In genomic region chr1:21814241-21814918, GRCh38 we compare ENCODE assay signal across 8 cellular contexts. TPM values are rescaled to one million over a fixed set of nuclear protein-coding genes. Genes with fewer than 3 reads are reported as not detected.
DNase-seq lines count a peak whose midpoint lies in the region; ATAC-seq and TF ChIP-seq lines count a peak whose summit lies in the region.

No MANE protein-coding gene starts in this region.

- intact Hi-C loops in HCT116 (cut with micrococcal nuclease) (no loop called here), heart right ventricle (cut with DNase I) (no loop called here), sciatic nerve (cut with DNase I) (no loop called here)

- no peaks in the 10 kb centered on the region for H3K27me3 ChIP-seq in HCT116 (ENCODE audit: insufficient read depth, low read length)
- peaks cover 0 to 17% (median 0%) of the 10 kb centered on the region in 7 donors for H3K27me3 ChIP-seq in heart right ventricle

- no peak overlapping the region for H3K4me2 ChIP-seq in HCT116 (ENCODE audit: low read length)

- no TSS peak for BruUV-seq in HCT116 (replicated peaks; lab: Mats Ljungman, UMichigan)

- H3K27ac ChIP-seq in HCT116 (ENCODE audit: low read depth, low read length) (no peak overlapping the region), heart right ventricle (peak overlapping the region in 1 of 10 donors; percentile 27)

- DNase-seq in AG08396 (ENCODE audit: low spot score) (peak; percentile 39), HCT116 (ENCODE audit: low read depth, low spot score) (no peak), heart right ventricle (no peak), sciatic nerve (ENCODE audit: low spot score) (no peak), NCI-H2081 treated with DMSO at 0.1 percent for 48 hours (lab: John Stamatoyannopoulos, UW) (no peak), H4 (ENCODE audit: low spot score) (no peak), midbrain (lab: John Stamatoyannopoulos, UW) (no peak)
- DNase-seq in activated T-cell treated with anti-CD3 and anti-CD28 coated beads, Interleukin-2, amount 50 U/mL, for 48 hours, result peak; percentile 50 to 64

- H3K79me2 ChIP-seq in HCT116 (ENCODE audit: insufficient read depth, low read length), result no peaks in the 10 kb centered on the region

- RAD21 ChIA-PET in HCT116 (lab: Charles Lee; ENCODE audit: low non-redundant PET in 1 of 2, low total read pairs in 2 of 2, uncharacterized antibody in 2 of 2, unreplicated experiment in 2 of 2), result no interaction called here

- peaks cover 11 to 23% of the 10 kb centered on the region in 2 experiments; a peak in 3 of 4 replicates for H3K4me1 ChIP-seq in HCT116 (ENCODE audit: control insufficient read depth in 1 of 2, insufficient read depth in 2 of 2, low read length in 2 of 2)
- H3K4me1 ChIP-seq in heart right ventricle, result peaks cover 0 to 34% (median 6%) of the 10 kb centered on the region in 9 donors

- ATAC-seq in HCT116 (peak; percentile 44; the same call in 1 of the 2 replicates), heart right ventricle (peak in 6 of 8 donors; percentile 22 to 52 (median 37)), sciatic nerve (peak; percentile 49)

- CTCF ChIA-PET in HCT116 (lab: Charles Lee), result no interaction called here

- POLR2A ChIA-PET in HCT116 (lab: Charles Lee), result no interaction called here

- TF ChIP-seq POLR2A in HCT116 (IDR thresholded peaks at IDR 0.05; ENCODE audit: borderline replicate concordance, extremely low read depth, insufficient read depth, insufficient read length), result no peak

- no peaks in the 10 kb centered on the region for H4K20me1 ChIP-seq in HCT116 (ENCODE audit: insufficient read depth)

- no peaks in the 10 kb centered on the region for H3K9me3 ChIP-seq in HCT116 (ENCODE audit: control insufficient read depth in 1 of 2, insufficient read depth in 1 of 2, low read depth in 1 of 2, low read length in 2 of 2)
- H3K9me3 ChIP-seq in heart right ventricle, result no peaks in the 10 kb centered on the region

- TF ChIP-seq RAD21 in HCT116 (IDR thresholded peaks at IDR 0.05; ENCODE audit: low read depth), result no peak

- no peaks in the 10 kb centered on the region for H3K9me2 ChIP-seq in HCT116 (ENCODE audit: insufficient read depth)

- H3K4me3 ChIP-seq in HCT116 (replicated peaks in 1 of 2; ENCODE audit: low read depth in 1 of 2, low read length in 2 of 2) (no peak overlapping the region), heart right ventricle (peak overlapping the region in 9 of 10 donors; percentile 18 to 52 (median 47))

- no peaks in the 10 kb centered on the region for H3K36me3 ChIP-seq in HCT116 (ENCODE audit: control insufficient read depth in 1 of 2, insufficient read depth in 2 of 2, low read length in 2 of 2)
- H3K36me3 ChIP-seq in heart right ventricle, result no peaks in the 10 kb centered on the region

- H2AFZ ChIP-seq in HCT116 (ENCODE audit: low read depth, low read length, poor library complexity, severe bottlenecking), result no peak overlapping the region

- no peak overlapping the region for H3K9ac ChIP-seq in HCT116 (ENCODE audit: low read length)

- peak in 2 of 3 experiments; percentile 51 to 60; a peak in 4 of 6 replicates for TF ChIP-seq CTCF in HCT116 (IDR thresholded peaks at IDR 0.05 in 2 of 3, conservative IDR thresholded peaks at IDR 0.05 in 1 of 3; ENCODE audit: borderline replicate concordance in 1 of 3, insufficient read depth in 1 of 3, low read depth in 2 of 3, low read length in 2 of 3)
- peak; percentile 47 to 67 (median 62) for TF ChIP-seq CTCF in heart right ventricle (IDR thresholded peaks at IDR 0.05)

- WGBS in heart right ventricle, 2 donors, result 12% methylated on average over 61 to 65 of the region's 65 CpGs

TF ChIP-seq in HCT116, 20 proteins besides CTCF, POLR2A, EP300 and RAD21:
- TF ChIP-seq ZFX (IDR thresholded peaks at IDR 0.05) (no peak), EZH2phosphoT487 (IDR thresholded peaks at IDR 0.05; ENCODE audit: borderline replicate concordance) (no peak), FOSL1 (IDR thresholded peaks at IDR 0.05; ENCODE audit: low read depth) (no peak), REST (IDR thresholded peaks at IDR 0.05; ENCODE audit: low read depth) (no peak), CBX3 (IDR thresholded peaks at IDR 0.05; ENCODE audit: low read depth) (no peak), CEBPB (IDR thresholded peaks at IDR 0.05; ENCODE audit: low read depth) (no peak), YY1 (IDR thresholded peaks at IDR 0.05; ENCODE audit: extremely low read depth, insufficient replicate concordance, low read depth, low read length) (no peak), POLR2AphosphoS5 (IDR thresholded peaks at IDR 0.05; ENCODE audit: low read depth, low read length) (no peak), TCF7L2 (IDR thresholded peaks at IDR 0.05; ENCODE audit: borderline replicate concordance, extremely low read depth, insufficient read depth, insufficient read length) (no peak), EZH2 (IDR thresholded peaks at IDR 0.05) (no peak), SP1 (IDR thresholded peaks at IDR 0.05; ENCODE audit: low read depth) (no peak), EGR1 (IDR thresholded peaks at IDR 0.05; ENCODE audit: low read depth) (no peak), JUND (IDR thresholded peaks at IDR 0.05) (no peak)
- TF ChIP-seq, protein P1, sequence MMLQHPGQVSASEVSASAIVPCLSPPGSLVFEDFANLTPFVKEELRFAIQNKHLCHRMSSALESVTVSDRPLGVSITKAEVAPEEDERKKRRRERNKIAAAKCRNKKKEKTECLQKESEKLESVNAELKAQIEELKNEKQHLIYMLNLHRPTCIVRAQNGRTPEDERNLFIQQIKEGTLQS (IDR thresholded peaks at IDR 0.05), result no peak

RNA-seq across cellular contexts. Expression of gene LDLRAD2, which starts 2.3 kb away (rescaled TPM):
- not detected for total RNA-seq in HCT116 (2021; ENCODE audit: unreplicated experiment)
- 2.8 and 3.7 TPM in 2 replicates for polyA plus RNA-seq in HCT116 (2012)
- under 1 TPM in 2 of 10 donors, not detected in 8; 0.05 to 0.07 TPM for total RNA-seq in heart right ventricle
- polyA plus RNA-seq in heart right ventricle, result 1 to 10 TPM; 3.4 to 5.8 TPM
- total RNA-seq in sciatic nerve, result 0.13 TPM
- not detected in 2 replicates for total RNA-seq in H4 (2014; rRNA removed; shearing (Covaris generic))

RNA-seq across cellular contexts. Expression of gene USP48, which starts 31.4 kb away (rescaled TPM):
- total RNA-seq in HCT116 (2021; ENCODE audit: unreplicated experiment) (54.8 TPM), heart right ventricle (10 to 100 TPM; 33.0 to 45.0 (median 37.0) TPM), sciatic nerve (112 TPM)
- 17.8 and 26.1 TPM in 2 replicates for polyA plus RNA-seq in HCT116 (2012)
- polyA plus RNA-seq in heart right ventricle, result 10 to 100 TPM; 13.8 to 24.1 TPM
- 14.5 and 14.7 TPM in 2 replicates for total RNA-seq in H4 (2014; rRNA removed; shearing (Covaris generic))

Comparison
In these comparisons a context has a peak if more than half of its experiments do, and no peak if none do; other contexts are left out.
1. DNase-seq: peak in AG08396 (single experiment) and activated T-cell treated with anti-CD3 and anti-CD28 coated beads, Interleukin-2, amount 50 U/mL, for 48 hours (2 of 2); none in HCT116 (single experiment), heart right ventricle (0 of 2), sciatic nerve (single experiment), NCI-H2081 treated with DMSO at 0.1 percent for 48 hours (single experiment), H4 (single experiment) and midbrain (single experiment).
2. H3K4me3 ChIP-seq: peak in heart right ventricle (9 of 10); none in HCT116 (0 of 2).
3. Peak in every context shown above with its lines, with median percentiles within 50 percentile points of each other: ATAC-seq.